ENCODE assay signal across 2 cellular contexts in the genomic region with DNA sequence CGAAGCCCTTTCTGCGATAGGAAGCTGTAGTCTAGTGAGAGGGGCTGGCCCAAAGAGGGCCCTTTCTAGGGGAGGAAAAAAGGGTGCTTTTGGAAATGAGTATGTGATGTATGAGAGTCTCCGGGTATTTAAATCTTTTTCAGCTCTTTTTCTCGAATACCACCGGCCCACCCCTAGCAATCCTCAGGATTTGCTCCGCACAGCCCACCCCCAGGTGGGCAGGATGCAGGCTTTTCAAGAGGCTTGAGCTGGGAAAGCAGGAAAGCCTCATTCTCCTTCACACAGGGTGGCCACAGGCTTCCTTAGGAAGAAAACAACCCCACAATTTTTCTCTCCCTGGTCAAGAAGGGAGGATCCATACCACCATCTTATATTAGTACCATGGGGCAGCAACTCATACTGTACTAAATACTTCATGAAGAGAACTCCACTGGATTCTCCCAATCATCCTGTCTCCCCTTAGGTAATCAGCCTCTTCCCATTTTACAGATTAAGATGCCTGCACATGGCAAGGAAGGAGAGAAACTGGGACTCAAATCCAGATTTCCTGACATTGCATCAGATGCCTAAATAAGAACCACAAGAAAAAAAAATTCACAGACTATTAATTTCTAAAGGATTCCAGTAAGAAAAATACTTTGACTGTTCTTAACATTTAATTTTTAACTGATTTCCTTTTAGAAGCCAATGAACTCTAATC.
TF ChIP-seq lines count a peak whose summit lies in the region.

No MANE protein-coding gene starts in this region.

TF ChIP-seq in A549, 52 proteins besides CTCF, POLR2A, EP300 and RAD21:
- TF ChIP-seq, protein P1, sequence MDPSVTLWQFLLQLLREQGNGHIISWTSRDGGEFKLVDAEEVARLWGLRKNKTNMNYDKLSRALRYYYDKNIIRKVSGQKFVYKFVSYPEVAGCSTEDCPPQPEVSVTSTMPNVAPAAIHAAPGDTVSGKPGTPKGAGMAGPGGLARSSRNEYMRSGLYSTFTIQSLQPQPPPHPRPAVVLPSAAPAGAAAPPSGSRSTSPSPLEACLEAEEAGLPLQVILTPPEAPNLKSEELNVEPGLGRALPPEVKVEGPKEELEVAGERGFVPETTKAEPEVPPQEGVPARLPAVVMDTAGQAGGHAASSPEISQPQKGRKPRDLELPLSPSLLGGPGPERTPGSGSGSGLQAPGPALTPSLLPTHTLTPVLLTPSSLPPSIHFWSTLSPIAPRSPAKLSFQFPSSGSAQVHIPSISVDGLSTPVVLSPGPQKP (IDR thresholded peaks at IDR 0.05; ENCODE audit: low read depth, low read length): no peak
- TF ChIP-seq RCOR1 (IDR thresholded peaks at IDR 0.05; ENCODE audit: low read depth, low read length) (no peak), MAFK (IDR thresholded peaks at IDR 0.05; ENCODE audit: partially characterized antibody) (no peak), JUNB (IDR thresholded peaks at IDR 0.05) (no peak), HOXB5 (CRISPR knock-in tag; IDR thresholded peaks at IDR 0.05) (no peak), HMGXB4 (CRISPR knock-in tag; IDR thresholded peaks at IDR 0.05; ENCODE audit: borderline replicate concordance) (no peak), NR3C1 (IDR thresholded peaks at IDR 0.05) (no peak), POLR2AphosphoS2 (conservative IDR thresholded peaks at IDR 0.05; ENCODE audit: low read length) (no peak), TP53 (CRISPR knock-in tag; IDR thresholded peaks at IDR 0.05) (no peak), ZSCAN20 (CRISPR knock-in tag; IDR thresholded peaks at IDR 0.05) (no peak), FOSB (CRISPR knock-in tag; IDR thresholded peaks at IDR 0.05) (no peak), RFX5 (IDR thresholded peaks at IDR 0.05) (no peak), BHLHE40 (IDR thresholded peaks at IDR 0.05; ENCODE audit: low read depth, low read length) (no peak), MAX (IDR thresholded peaks at IDR 0.05) (no peak), PHF8 (IDR thresholded peaks at IDR 0.05; ENCODE audit: borderline replicate concordance, low read depth) (no peak)

TF ChIP-seq in HEK293, 187 proteins besides CTCF, POLR2A, EP300 and RAD21 (continued from another document):
- TF ChIP-seq ZNF10 (tag by site-specific recombination; IDR thresholded peaks at IDR 0.05) (no peak), ZNF140 (tag by site-specific recombination; IDR thresholded peaks at IDR 0.05) (no peak), ZNF366 (tag by site-specific recombination; conservative IDR thresholded peaks at IDR 0.05) (no peak), BCL11A (tag by site-specific recombination; IDR thresholded peaks at IDR 0.05; ENCODE audit: low read depth) (no peak), ZNF146 (tag by site-specific recombination; IDR thresholded peaks at IDR 0.05) (no peak), ZBTB17 (tag by site-specific recombination; IDR thresholded peaks at IDR 0.05) (peak; percentile 46)
TF ChIP-seq in HEK293: peak in this region for 1.
